Comparison of ENCODE assay signal across 8 cellular contexts in genomic region chr20:34877002-34877264, GRCh38. TPM values are rescaled to one million over a fixed set of nuclear protein-coding genes. Genes with fewer than 3 reads are reported as not detected.
DNase-seq lines count a peak whose midpoint lies in the region; ATAC-seq and TF ChIP-seq lines count a peak whose summit lies in the region.

No MANE protein-coding gene starts in this region.

- H3K4me3 ChIP-seq in NB4 (ENCODE audit: low read depth, low read length) (peak overlapping the region; percentile 61), ectodermal cell (ENCODE audit: insufficient read depth, low read depth, low read length) (peak overlapping the region; percentile 55)

- H3K4me3 Mint-ChIP-seq in nephron progenitor cell, result peak overlapping the region; percentile 94

- no peaks in the 10 kb centered on the region for H3K9me3 ChIP-seq in ectodermal cell (ENCODE audit: control insufficient read depth, low read length)

- WGBS in ectodermal cell, 2 experiments, result 4% methylated on average over 12 of the region's 12 CpGs

- no peaks in the 10 kb centered on the region for H3K36me3 Mint-ChIP-seq in nephron progenitor cell (ENCODE audit: low read depth)

- peaks cover 29% of the 10 kb centered on the region for H3K27me3 ChIP-seq in ectodermal cell (ENCODE audit: control insufficient read depth, insufficient read depth, low read length, poor library complexity, severe bottlenecking)

- H3K27ac ChIP-seq in C4-2B, result peak overlapping the region; percentile 79
- no peak overlapping the region for H3K27ac ChIP-seq in ectodermal cell (ENCODE audit: insufficient read depth, low read depth, low read length, poor library complexity, severe bottlenecking)

- H3K4me1 ChIP-seq in ectodermal cell (ENCODE audit: control insufficient read depth, insufficient read depth, low read length), result no peaks in the 10 kb centered on the region

- peak overlapping the region; percentile 21 for H3K27ac Mint-ChIP-seq in nephron progenitor cell

- H3K27me3 Mint-ChIP-seq in nephron progenitor cell (ENCODE audit: low read depth, poor library complexity), result peaks cover 33% of the 10 kb centered on the region

- no peaks in the 10 kb centered on the region for H3K9me3 Mint-ChIP-seq in nephron progenitor cell

- TF ChIP-seq POLR2A in NB4 (IDR thresholded peaks at IDR 0.05; ENCODE audit: extremely low read depth, insufficient read length), result no peak

- DNase-seq in NB4 (ENCODE audit: low read depth), result no peak
- no peak for DNase-seq in nephron progenitor cell
- DNase-seq in DMS 273 (lab: John Stamatoyannopoulos, UW; ENCODE audit: unreplicated experiment), result no peak
- DNase-seq in NCI-H2029 (lab: John Stamatoyannopoulos, UW), result no peak

- ATAC-seq in HG03565 (IDR thresholded peaks at IDR 0.05; ENCODE audit: unreplicated experiment), result no peak
- no peak for ATAC-seq in HG02759 (IDR thresholded peaks at IDR 0.05; ENCODE audit: unreplicated experiment)

- H3K36me3 ChIP-seq in ectodermal cell (ENCODE audit: control insufficient read depth, insufficient read depth, low read length), result no peaks in the 10 kb centered on the region

- TF ChIP-seq CTCF in C4-2B (conservative IDR thresholded peaks at IDR 0.05) (no peak), NB4 (IDR thresholded peaks at IDR 0.05; ENCODE audit: low read depth, low read length) (no peak), nephron progenitor cell (IDR thresholded peaks at IDR 0.05) (no peak)

- H3K4me1 Mint-ChIP-seq in nephron progenitor cell, result peaks cover 49% of the 10 kb centered on the region

RNA-seq across cellular contexts. Expression of gene ACSS2, which starts 0.5 kb away (rescaled TPM):
- 17.1 TPM for polyA plus RNA-seq in ectodermal cell (2013, experiment 1 of 4)
- 15.9 TPM for polyA plus RNA-seq in ectodermal cell (2013, experiment 2 of 4)
- 14.5 TPM for polyA plus RNA-seq in ectodermal cell (2013, experiment 3 of 4)
- 18.2 TPM for polyA plus RNA-seq in ectodermal cell (2013, experiment 4 of 4)

RNA-seq across cellular contexts. Expression of gene GGT7, which starts 4.3 kb away (rescaled TPM):
- polyA plus RNA-seq in ectodermal cell (2013, experiment 1 of 4), result 40.0 TPM
- 41.5 TPM for polyA plus RNA-seq in ectodermal cell (2013, experiment 2 of 4)
- 30.4 TPM for polyA plus RNA-seq in ectodermal cell (2013, experiment 3 of 4)
- 38.3 TPM for polyA plus RNA-seq in ectodermal cell (2013, experiment 4 of 4)

RNA-seq across cellular contexts. Expression of gene NCOA6, which starts 51.5 kb away (rescaled TPM):
- polyA plus RNA-seq in ectodermal cell (2013, experiment 1 of 4), result 38.3 TPM
- polyA plus RNA-seq in ectodermal cell (2013, experiment 2 of 4), result 40.7 TPM
- 34.2 TPM for polyA plus RNA-seq in ectodermal cell (2013, experiment 3 of 4)
- polyA plus RNA-seq in ectodermal cell (2013, experiment 4 of 4), result 32.0 TPM
